In the genomic region with DNA sequence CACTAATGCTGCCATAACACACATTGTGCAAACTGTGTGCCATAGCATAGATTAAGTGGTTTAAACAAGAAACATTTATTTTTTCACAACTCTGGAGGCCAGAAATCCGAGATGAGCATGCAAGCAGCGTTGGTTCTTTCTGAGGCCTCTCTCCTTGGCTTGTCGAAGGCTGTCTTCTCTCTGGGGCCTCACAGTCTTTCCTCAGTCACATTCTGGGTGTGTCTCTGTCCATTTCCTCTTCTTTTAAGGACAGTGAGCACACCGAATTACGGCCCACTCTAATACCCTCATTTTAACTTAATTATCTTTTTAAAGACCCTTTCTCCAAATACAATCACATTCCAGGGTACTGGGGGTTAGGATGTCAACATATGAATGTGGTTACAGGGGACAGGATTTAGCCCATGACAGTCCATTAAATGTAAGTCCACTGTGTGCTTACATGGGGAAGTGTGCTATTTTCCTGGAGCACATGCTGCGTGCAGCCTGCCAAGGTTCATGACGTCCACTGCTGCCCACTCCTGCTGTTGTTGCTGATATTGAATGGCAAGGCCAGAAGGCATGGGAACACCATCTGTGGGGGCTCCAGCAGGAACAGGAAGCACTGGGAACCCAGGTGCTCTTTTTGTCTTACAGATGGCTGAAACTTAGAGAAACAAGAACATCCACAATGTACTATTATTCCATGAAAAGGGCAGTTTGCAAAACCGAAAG, we compare ENCODE assay signal across 23 cellular contexts.
DNase-seq lines count a peak whose midpoint lies in the region; TF ChIP-seq lines count a peak whose summit lies in the region.
"Had no signal": no experiment of that assay in that cellular context is flagged by ENCODE, and none has a peak within 500 bp of the region (broad histone marks: within the 10 kb centered on the region; RNA-seq: fewer than 3 reads in every experiment).

No MANE protein-coding gene starts in this region.

- intact Hi-C loops in testis (cut with DNase I; ENCODE audit: low total_unique reads): no loop called here

- H3K27ac ChIP-seq in right atrium auricular region (peak overlapping the region in 1 of 2 donors; percentile 29), testis (peak overlapping the region in 1 of 2 donors; percentile 48)
- H3K27ac ChIP-seq: epithelial cell of prostate, foreskin keratinocyte, PC-9, prostate gland, SJSA1, VCaP had no signal

- H3K27me3 ChIP-seq in right atrium auricular region: no peaks in the 10 kb centered on the region
- no peaks in the 10 kb centered on the region for H3K27me3 ChIP-seq in testis
- H3K27me3 ChIP-seq: foreskin keratinocyte, MG63, SJSA1 had no signal

- no peak overlapping the region for H3K4me3 ChIP-seq in right atrium auricular region
- no peak overlapping the region for H3K4me3 ChIP-seq in testis
- H3K4me3 ChIP-seq: MG63, PC-9, prostate gland, SJSA1 had no signal

- CTCF ChIA-PET in GM10248 (lab: Yijun Ruan, JAX): no interaction called here

- TF ChIP-seq POLR2A in testis (IDR thresholded peaks at IDR 0.05): no peak

- H3K4me1 ChIP-seq in right atrium auricular region (peaks cover 0 to 3% of the 10 kb centered on the region in 2 donors), testis (peaks cover 14% of the 10 kb centered on the region)
- H3K4me1 ChIP-seq: foreskin keratinocyte, prostate gland, SJSA1 had no signal

- H3K9me3 ChIP-seq in right atrium auricular region (no peaks in the 10 kb centered on the region), testis (no peaks in the 10 kb centered on the region)
- H3K9me3 ChIP-seq: MG63, prostate gland had no signal

- no peak for TF ChIP-seq CTCF in right atrium auricular region (IDR thresholded peaks at IDR 0.05)
- no peak for TF ChIP-seq CTCF in testis (IDR thresholded peaks at IDR 0.05)
- no peak for TF ChIP-seq CTCF in GM10248 (IDR thresholded peaks at IDR 0.05; ENCODE audit: control extremely low read depth, extremely low read depth, low read depth, missing control alignments)

- WGBS in testis, 2 donors: 48 to 56% methylated on average over 8 of the region's 8 CpGs

- H3K36me3 ChIP-seq in right atrium auricular region (no peaks in the 10 kb centered on the region), testis (ENCODE audit: low read depth, missing control alignments) (no peaks in the 10 kb centered on the region)
- H3K36me3 ChIP-seq: MG63, prostate gland, SJSA1 had no signal

- POLR2A ChIA-PET in GM10248 (lab: Yijun Ruan, JAX): no interaction called here

- DNase-seq in LHCN-M2 (ENCODE audit: low read depth) (peak; percentile 26), cerebellum (ENCODE audit: low spot score) (peak; percentile 85), right atrium auricular region (ENCODE audit: low spot score) (peak; percentile 60), testis (peak; percentile 76), GM19238 (ENCODE audit: insufficient read length, low spot score) (no peak), 8988T (no peak), GM10248 (ENCODE audit: extremely low spot score) (no peak)
- DNase-seq: activated CD4-positive, alpha-beta T cell treated with anti-CD3 and anti-CD28 coated beads, Interleukin-2, amount 50 U/mL, for 1 hour; activated CD8-positive, alpha-beta memory T cell treated with anti-CD3 and anti-CD28 coated beads, Interleukin-2, amount 50 U/mL, for 48 hours; activated effector memory CD4-positive, alpha-beta T cell treated with Interleukin-2 at 50 U/mL for 16 hours; activated naive CD8-positive, alpha-beta T cell treated with anti-CD3 and anti-CD28 coated beads, Interleukin-2, amount 50 U/mL, for 24 hours; CD4-positive, alpha-beta T cell; DMS153; foreskin keratinocyte; GF-D8; MG63; NCI-H1417 treated with DMSO at 0.1 percent for 48 hours; NCI-H748 treated with DMSO at 0.1 percent for 48 hours; PC-9 had no signal

Comparison
In these comparisons a context has a peak if more than half of its experiments do, and no peak if none do; other contexts are left out.
1. DNase-seq: peak in LHCN-M2 (single experiment), cerebellum (single experiment), right atrium auricular region (single experiment) and testis (single experiment); none in GM19238 (single experiment), 8988T (single experiment) and GM10248 (single experiment).